Comparison of ENCODE assay signal across 1 cellular context in genomic region chr6:36666726-36667591, GRCh38.
TF ChIP-seq lines count a peak whose summit lies in the region.

No MANE protein-coding gene starts in this region.

TF ChIP-seq in HEK293, 187 proteins besides CTCF, POLR2A, EP300 and RAD21 (continued from another document and continues in another):
- TF ChIP-seq ZBTB1 (tag by site-specific recombination; IDR thresholded peaks at IDR 0.05) = no peak
- no peak for TF ChIP-seq TCF7L2 (IDR thresholded peaks at IDR 0.05; ENCODE audit: borderline replicate concordance, low read depth, low read length)
- TF ChIP-seq ZNF768 (tag by site-specific recombination; IDR thresholded peaks at IDR 0.05) = no peak
- TF ChIP-seq ZNF580 (tag by site-specific recombination; IDR thresholded peaks at IDR 0.05) = peak; percentile 81
- peak; percentile 95 for TF ChIP-seq PATZ1 (tag by site-specific recombination; IDR thresholded peaks at IDR 0.05)
- TF ChIP-seq, protein P1, sequence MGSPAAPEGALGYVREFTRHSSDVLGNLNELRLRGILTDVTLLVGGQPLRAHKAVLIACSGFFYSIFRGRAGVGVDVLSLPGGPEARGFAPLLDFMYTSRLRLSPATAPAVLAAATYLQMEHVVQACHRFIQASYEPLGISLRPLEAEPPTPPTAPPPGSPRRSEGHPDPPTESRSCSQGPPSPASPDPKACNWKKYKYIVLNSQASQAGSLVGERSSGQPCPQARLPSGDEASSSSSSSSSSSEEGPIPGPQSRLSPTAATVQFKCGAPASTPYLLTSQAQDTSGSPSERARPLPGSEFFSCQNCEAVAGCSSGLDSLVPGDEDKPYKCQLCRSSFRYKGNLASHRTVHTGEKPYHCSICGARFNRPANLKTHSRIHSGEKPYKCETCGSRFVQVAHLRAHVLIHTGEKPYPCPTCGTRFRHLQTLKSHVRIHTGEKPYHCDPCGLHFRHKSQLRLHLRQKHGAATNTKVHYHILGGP (tag by site-specific recombination; IDR thresholded peaks at IDR 0.05) = no peak
- no peak for TF ChIP-seq BCL11A (tag by site-specific recombination; IDR thresholded peaks at IDR 0.05; ENCODE audit: low read depth)
- no peak for TF ChIP-seq ZNF830 (tag by site-specific recombination; IDR thresholded peaks at IDR 0.05; ENCODE audit: low read depth)
- peak; percentile 56; the same call in 1 of the 2 replicates for TF ChIP-seq IKZF3 (tag by site-specific recombination; IDR thresholded peaks at IDR 0.05)
- TF ChIP-seq, protein P2, sequence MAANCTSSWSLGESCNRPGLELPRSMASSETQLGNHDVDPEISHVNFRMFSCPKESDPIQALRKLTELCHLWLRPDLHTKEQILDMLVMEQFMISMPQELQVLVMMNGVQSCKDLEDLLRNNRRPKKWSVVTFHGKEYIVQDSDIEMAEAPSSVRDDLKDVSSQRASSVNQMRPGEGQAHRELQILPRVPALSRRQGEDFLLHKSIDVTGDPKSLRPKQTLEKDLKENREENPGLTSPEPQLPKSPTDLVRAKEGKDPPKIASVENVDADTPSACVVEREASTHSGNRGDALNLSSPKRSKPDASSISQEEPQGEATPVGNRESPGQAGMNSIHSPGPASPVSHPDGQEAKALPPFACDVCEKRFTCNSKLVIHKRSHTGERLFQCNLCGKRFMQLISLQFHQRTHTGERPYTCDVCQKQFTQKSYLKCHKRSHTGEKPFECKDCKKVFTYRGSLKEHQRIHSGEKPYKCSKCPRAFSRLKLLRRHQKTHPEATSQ (tag by site-specific recombination; IDR thresholded peaks at IDR 0.05) = no peak
- 0 out of 2 replicates have a peak, but pooled peaks have one; percentile 75 for TF ChIP-seq ZNF610 (tag by site-specific recombination; IDR thresholded peaks at IDR 0.05; ENCODE audit: borderline replicate concordance)
- TF ChIP-seq ZBTB20 (tag by site-specific recombination; IDR thresholded peaks at IDR 0.05) = peak; percentile 70; the same call in 1 of the 2 replicates
- TF ChIP-seq ZNF23 (tag by site-specific recombination; IDR thresholded peaks at IDR 0.05; ENCODE audit: borderline replicate concordance) = no peak
- no peak for TF ChIP-seq ZNF292 (tag by site-specific recombination; IDR thresholded peaks at IDR 0.05; ENCODE audit: borderline replicate concordance, low read depth)
- TF ChIP-seq ZSCAN16 (tag by site-specific recombination; IDR thresholded peaks at IDR 0.05) = peak; percentile 60; the same call in 1 of the 2 replicates
- no peak for TF ChIP-seq ZNF792 (tag by site-specific recombination; IDR thresholded peaks at IDR 0.05)
- TF ChIP-seq EGR2 (tag by site-specific recombination; IDR thresholded peaks at IDR 0.05; ENCODE audit: low read depth) = peak; percentile 80
- TF ChIP-seq PBX3 (CRISPR knock-in tag; IDR thresholded peaks at IDR 0.05) = no peak; the same call in 1 of the 2 replicates
- TF ChIP-seq ZBTB6 (tag by site-specific recombination; IDR thresholded peaks at IDR 0.05) = no peak
- TF ChIP-seq, protein P3, sequence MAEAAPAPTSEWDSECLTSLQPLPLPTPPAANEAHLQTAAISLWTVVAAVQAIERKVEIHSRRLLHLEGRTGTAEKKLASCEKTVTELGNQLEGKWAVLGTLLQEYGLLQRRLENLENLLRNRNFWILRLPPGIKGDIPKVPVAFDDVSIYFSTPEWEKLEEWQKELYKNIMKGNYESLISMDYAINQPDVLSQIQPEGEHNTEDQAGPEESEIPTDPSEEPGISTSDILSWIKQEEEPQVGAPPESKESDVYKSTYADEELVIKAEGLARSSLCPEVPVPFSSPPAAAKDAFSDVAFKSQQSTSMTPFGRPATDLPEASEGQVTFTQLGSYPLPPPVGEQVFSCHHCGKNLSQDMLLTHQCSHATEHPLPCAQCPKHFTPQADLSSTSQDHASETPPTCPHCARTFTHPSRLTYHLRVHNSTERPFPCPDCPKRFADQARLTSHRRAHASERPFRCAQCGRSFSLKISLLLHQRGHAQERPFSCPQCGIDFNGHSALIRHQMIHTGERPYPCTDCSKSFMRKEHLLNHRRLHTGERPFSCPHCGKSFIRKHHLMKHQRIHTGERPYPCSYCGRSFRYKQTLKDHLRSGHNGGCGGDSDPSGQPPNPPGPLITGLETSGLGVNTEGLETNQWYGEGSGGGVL (tag by site-specific recombination; IDR thresholded peaks at IDR 0.05) = peak; percentile 81
- peak; percentile 65 for TF ChIP-seq FEZF1 (tag by site-specific recombination; IDR thresholded peaks at IDR 0.05)
- no peak for TF ChIP-seq ZNF623 (tag by site-specific recombination; IDR thresholded peaks at IDR 0.05)
- TF ChIP-seq ZBTB8A (tag by site-specific recombination; IDR thresholded peaks at IDR 0.05) = peak; percentile 99
- peak; percentile 88 for TF ChIP-seq ZNF692 (tag by site-specific recombination; IDR thresholded peaks at IDR 0.05)
- peak; percentile 15; the same call in 1 of the 2 replicates for TF ChIP-seq ZNF184 (tag by site-specific recombination; IDR thresholded peaks at IDR 0.05)
- 0 out of 2 replicates have a peak, but pooled peaks have one; percentile 39 for TF ChIP-seq ZNF341 (tag by site-specific recombination; IDR thresholded peaks at IDR 0.05; ENCODE audit: low read depth)
- no peak for TF ChIP-seq ZNF114 (tag by site-specific recombination; IDR thresholded peaks at IDR 0.05)
- peak; percentile 60 for TF ChIP-seq PRDM4 (tag by site-specific recombination; IDR thresholded peaks at IDR 0.05)
- TF ChIP-seq ZSCAN30 (tag by site-specific recombination; IDR thresholded peaks at IDR 0.05) = peak; percentile 80; the same call in 1 of the 2 replicates
- no peak for TF ChIP-seq ZNF16 (tag by site-specific recombination; IDR thresholded peaks at IDR 0.05; ENCODE audit: low read depth)
- peak; percentile 75; the same call in 1 of the 2 replicates for TF ChIP-seq SCRT2 (tag by site-specific recombination; IDR thresholded peaks at IDR 0.05)
- no peak for TF ChIP-seq ZNF544 (tag by site-specific recombination; IDR thresholded peaks at IDR 0.05)
- TF ChIP-seq ZNF169 (tag by site-specific recombination; IDR thresholded peaks at IDR 0.05) = no peak
- no peak for TF ChIP-seq ZNF626 (tag by site-specific recombination; IDR thresholded peaks at IDR 0.05)
- TF ChIP-seq, protein P4, sequence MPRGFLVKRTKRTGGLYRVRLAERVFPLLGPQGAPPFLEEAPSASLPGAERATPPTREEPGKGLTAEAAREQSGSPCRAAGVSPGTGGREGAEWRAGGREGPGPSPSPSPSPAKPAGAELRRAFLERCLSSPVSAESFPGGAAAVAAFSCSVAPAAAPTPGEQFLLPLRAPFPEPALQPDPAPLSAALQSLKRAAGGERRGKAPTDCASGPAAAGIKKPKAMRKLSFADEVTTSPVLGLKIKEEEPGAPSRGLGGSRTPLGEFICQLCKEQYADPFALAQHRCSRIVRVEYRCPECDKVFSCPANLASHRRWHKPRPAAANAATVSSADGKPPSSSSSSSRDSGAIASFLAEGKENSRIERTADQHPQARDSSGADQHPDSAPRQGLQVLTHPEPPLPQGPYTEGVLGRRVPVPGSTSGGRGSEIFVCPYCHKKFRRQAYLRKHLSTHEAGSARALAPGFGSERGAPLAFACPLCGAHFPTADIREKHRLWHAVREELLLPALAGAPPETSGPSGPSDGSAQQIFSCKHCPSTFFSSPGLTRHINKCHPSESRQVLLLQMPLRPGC (tag by site-specific recombination; IDR thresholded peaks at IDR 0.05) = peak; percentile 53; the same call in 1 of the 2 replicates
- TF ChIP-seq GLIS2 (tag by site-specific recombination; IDR thresholded peaks at IDR 0.05) = peak; percentile 90
- no peak for TF ChIP-seq ZNF133 (tag by site-specific recombination; IDR thresholded peaks at IDR 0.05)
- TF ChIP-seq, protein P5, sequence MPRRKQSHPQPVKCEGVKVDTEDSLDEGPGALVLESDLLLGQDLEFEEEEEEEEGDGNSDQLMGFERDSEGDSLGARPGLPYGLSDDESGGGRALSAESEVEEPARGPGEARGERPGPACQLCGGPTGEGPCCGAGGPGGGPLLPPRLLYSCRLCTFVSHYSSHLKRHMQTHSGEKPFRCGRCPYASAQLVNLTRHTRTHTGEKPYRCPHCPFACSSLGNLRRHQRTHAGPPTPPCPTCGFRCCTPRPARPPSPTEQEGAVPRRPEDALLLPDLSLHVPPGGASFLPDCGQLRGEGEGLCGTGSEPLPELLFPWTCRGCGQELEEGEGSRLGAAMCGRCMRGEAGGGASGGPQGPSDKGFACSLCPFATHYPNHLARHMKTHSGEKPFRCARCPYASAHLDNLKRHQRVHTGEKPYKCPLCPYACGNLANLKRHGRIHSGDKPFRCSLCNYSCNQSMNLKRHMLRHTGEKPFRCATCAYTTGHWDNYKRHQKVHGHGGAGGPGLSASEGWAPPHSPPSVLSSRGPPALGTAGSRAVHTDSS (tag by site-specific recombination; IDR thresholded peaks at IDR 0.05) = no peak
- TF ChIP-seq TRIM28 (IDR thresholded peaks at IDR 0.05; ENCODE audit: borderline replicate concordance, low read length) = peak; percentile 93
- no peak for TF ChIP-seq ZNF529 (tag by site-specific recombination; IDR thresholded peaks at IDR 0.05; ENCODE audit: insufficient replicate concordance)
- peak; percentile 25; the same call in 1 of the 2 replicates for TF ChIP-seq KLF9 (tag by site-specific recombination; IDR thresholded peaks at IDR 0.05; ENCODE audit: low read depth)
- no peak for TF ChIP-seq KLF1 (tag by site-specific recombination; IDR thresholded peaks at IDR 0.05)
